In genomic region chr16:64586756-64587155, GRCh38 we compare ENCODE assay signal across 1 cellular context.
TF ChIP-seq lines count a peak whose summit lies in the region.

No MANE protein-coding gene starts in this region.

TF ChIP-seq in WTC11, 78 proteins besides CTCF, POLR2A, EP300 and RAD21 (continued from another document):
- no peak for TF ChIP-seq ARID4B (CRISPR knock-in tag; IDR thresholded peaks at IDR 0.05; ENCODE audit: borderline replicate concordance)
- TF ChIP-seq FOXP1 (CRISPR knock-in tag; IDR thresholded peaks at IDR 0.05; ENCODE audit: borderline replicate concordance): no peak
- no peak for TF ChIP-seq NFATC4 (CRISPR knock-in tag; IDR thresholded peaks at IDR 0.05)
- TF ChIP-seq TCF7 (CRISPR knock-in tag; IDR thresholded peaks at IDR 0.05; ENCODE audit: low read depth): no peak
- TF ChIP-seq HMGXB4 (CRISPR knock-in tag; IDR thresholded peaks at IDR 0.05): no peak
- no peak for TF ChIP-seq FOXJ3 (CRISPR knock-in tag; IDR thresholded peaks at IDR 0.05; ENCODE audit: borderline replicate concordance)
